2 cellular contexts compared by ENCODE assay signal in genomic region chr1:92298573-92299476, GRCh38.
TF ChIP-seq lines count a peak whose summit lies in the region.

Gene GLMN (minus strand): TSS chr1:92298987. CDS start chr1:92297999, 988 bp downstream.
Gene RPAP2 (plus strand): TSS chr1:92299059. CDS start chr1:92299074, 15 bp downstream.

TF ChIP-seq in HEK293, 187 proteins besides CTCF, POLR2A, EP300 and RAD21 (continued from another document and continues in another):
- TF ChIP-seq ZFHX2 (tag by site-specific recombination; conservative IDR thresholded peaks at IDR 0.05), result no peak; the same call in 1 of the 2 replicates
- TF ChIP-seq ZNF221 (tag by site-specific recombination; IDR thresholded peaks at IDR 0.05; ENCODE audit: borderline replicate concordance), result no peak
- TF ChIP-seq ZNF48 (tag by site-specific recombination; IDR thresholded peaks at IDR 0.05), result no peak
- TF ChIP-seq ZNF704 (tag by site-specific recombination; IDR thresholded peaks at IDR 0.05), result no peak
- TF ChIP-seq ZNF558 (tag by site-specific recombination; IDR thresholded peaks at IDR 0.05), result no peak
- TF ChIP-seq ZNF473 (tag by site-specific recombination; IDR thresholded peaks at IDR 0.05), result no peak
- no peak for TF ChIP-seq ZFP41 (tag by site-specific recombination; IDR thresholded peaks at IDR 0.05; ENCODE audit: borderline replicate concordance)
- TF ChIP-seq ELK4 (IDR thresholded peaks at IDR 0.05; ENCODE audit: borderline replicate concordance, low read depth, low read length), result no peak
- no peak for TF ChIP-seq EGR2 (tag by site-specific recombination; IDR thresholded peaks at IDR 0.05; ENCODE audit: low read depth)
- TF ChIP-seq ZSCAN23 (tag by site-specific recombination; IDR thresholded peaks at IDR 0.05), result no peak
- peak; percentile 87 for TF ChIP-seq PRDM10 (tag by site-specific recombination; IDR thresholded peaks at IDR 0.05)
- no peak for TF ChIP-seq ZNF19 (tag by site-specific recombination; IDR thresholded peaks at IDR 0.05; ENCODE audit: low read depth)
- TF ChIP-seq ZNF132 (tag by site-specific recombination; IDR thresholded peaks at IDR 0.05; ENCODE audit: borderline replicate concordance), result no peak
- peak; percentile 96 for TF ChIP-seq ZNF335 (tag by site-specific recombination; conservative IDR thresholded peaks at IDR 0.05)
- TF ChIP-seq ZNF654 (tag by site-specific recombination; IDR thresholded peaks at IDR 0.05; ENCODE audit: low read depth), result no peak
- peak; percentile 83 for TF ChIP-seq SP7 (tag by site-specific recombination; IDR thresholded peaks at IDR 0.05)
- no peak for TF ChIP-seq ZNF37A (tag by site-specific recombination; IDR thresholded peaks at IDR 0.05)
- TF ChIP-seq ZBTB10 (tag by site-specific recombination; IDR thresholded peaks at IDR 0.05), result peak; percentile 79
- no peak for TF ChIP-seq ZNF624 (tag by site-specific recombination; IDR thresholded peaks at IDR 0.05)
- peak; percentile 98 for TF ChIP-seq ZNF600 (tag by site-specific recombination; IDR thresholded peaks at IDR 0.05)
- TF ChIP-seq YY1 (tag by site-specific recombination; IDR thresholded peaks at IDR 0.05), result peak; percentile 60
- TF ChIP-seq GLIS1 (tag by site-specific recombination; IDR thresholded peaks at IDR 0.05), result peak; percentile 60

TF ChIP-seq in SK-N-SH, 30 proteins besides CTCF, POLR2A, EP300 and RAD21 (continued from another document):
- TF ChIP-seq NRF1 (IDR thresholded peaks at IDR 0.05; ENCODE audit: low read depth, low read length), result peak; percentile 32; the same call in 1 of the 2 replicates
- peak; percentile 89 for TF ChIP-seq TAF1 (IDR thresholded peaks at IDR 0.05; ENCODE audit: borderline replicate concordance, low read depth, low read length)
- TF ChIP-seq MXI1 (IDR thresholded peaks at IDR 0.05; ENCODE audit: low read depth, low read length), result peak; percentile 77
- TF ChIP-seq FOXM1 (IDR thresholded peaks at IDR 0.05; ENCODE audit: low read depth), result no peak
TF ChIP-seq in SK-N-SH: peak in this region for 7.
